Comparison of ENCODE assay signal across 16 cellular contexts in genomic region chr5:76673125-76673524, GRCh38. TPM values are rescaled to one million over a fixed set of nuclear protein-coding genes. Genes with fewer than 3 reads are reported as not detected.
DNase-seq lines count a peak whose midpoint lies in the region; ATAC-seq, FAIRE-seq and TF ChIP-seq lines count a peak whose summit lies in the region.
"Had no signal": no experiment of that assay in that cellular context is flagged by ENCODE, and none has a peak within 500 bp of the region (broad histone marks: within the 10 kb centered on the region; RNA-seq: fewer than 3 reads in every experiment).

No MANE protein-coding gene starts in this region.

- BruUV-seq in HepG2 (replicated peaks; lab: Mats Ljungman, UMichigan), result no TSS peak

- no peak for TF ChIP-seq EP300 in HepG2 (IDR thresholded peaks at IDR 0.05; ENCODE audit: low read depth in 2 of 2, low read length in 2 of 2)
- TF ChIP-seq EP300 in HepG2 (CRISPR knock-in tag; IDR thresholded peaks at IDR 0.05; ENCODE audit: borderline replicate concordance), result no peak
- TF ChIP-seq EP300 in transverse colon (IDR thresholded peaks at IDR 0.05; ENCODE audit: low read depth), result no peak

- CTCF ChIA-PET in HepG2 (lab: Yijun Ruan, JAX; ENCODE audit: low intra/inter-chr PET ratio, low total read pairs), result no interaction called here

- H3K4me3 ChIP-seq in HepG2 (replicated peaks in 1 of 3; ENCODE audit: insufficient read depth in 1 of 3, low read depth in 2 of 3, low read length in 3 of 3), result no peak overlapping the region
- H3K4me3 ChIP-seq in transverse colon, result no peak overlapping the region
- H3K4me3 ChIP-seq: BLaER1, GM23248, HAP-1 had no signal

- H4K20me1 ChIP-seq in HepG2 (ENCODE audit: insufficient read depth, low read length), result no peaks in the 10 kb centered on the region
- H4K20me1 ChIP-seq: BLaER1 had no signal

- peak; percentile 74 for ATAC-seq in HepG2
- ATAC-seq in SK-N-SH treated with all-trans-retinoic acid at 6 μM for 48 hours, result no peak

- POLR2A ChIA-PET in HepG2 (lab: Yijun Ruan, JAX), result no interaction called here

- H3K27ac ChIP-seq in HepG2 (ENCODE audit: extremely low read length, insufficient read depth, low read length) (peak overlapping the region; percentile 48), transverse colon (peak overlapping the region in 3 of 4 donors; percentile 23 to 50 (median 47))
- H3K27ac ChIP-seq: BLaER1, GM23248 had no signal

- H3K4me1 ChIP-seq in HepG2 (ENCODE audit: insufficient read depth, low read length), result peaks cover 24% of the 10 kb centered on the region
- peaks cover 0 to 3% (median 0%) of the 10 kb centered on the region in 4 donors for H3K4me1 ChIP-seq in transverse colon
- H3K4me1 ChIP-seq: BLaER1, HAP-1 had no signal

- no peak for TF ChIP-seq RAD21 in HepG2 (CRISPR knock-in tag; IDR thresholded peaks at IDR 0.05)

- peaks cover 7 to 49% of the 10 kb centered on the region in 2 experiments for H3K36me3 ChIP-seq in HepG2 (replicated peaks in 1 of 2; ENCODE audit: control insufficient read depth in 1 of 2, insufficient read depth in 2 of 2, low read length in 2 of 2)
- peaks cover 0 to 22% (median 9%) of the 10 kb centered on the region in 4 donors for H3K36me3 ChIP-seq in transverse colon
- H3K36me3 ChIP-seq: HAP-1 had no signal

- in situ Hi-C loops in HepG2 (cut with HindIII; ENCODE audit: extremely low pct_ligation_motif_present, low pct_unique_long_range_greater_than_20kb), result no loop called here
- in situ Hi-C loops in transverse colon (cut with MboI; ENCODE audit: low pct_ligation_motif_present in 1 of 4, low pct_unique_long_range_greater_than_20kb in 1 of 4, low sequenced_read_pairs in 3 of 4), result no loop called here

- DNase-seq in cerebellar cortex (ENCODE audit: low spot score) (peak; percentile 33), HepG2 (ENCODE audit: low spot score) (peak; percentile 59), transverse colon (no peak), T-helper 2 cell (no peak), NCI-H524 treated with DMSO at 0.1 percent for 48 hours (lab: John Stamatoyannopoulos, UW) (no peak)
- DNase-seq: 8988T; CD4-positive, alpha-beta memory T cell; DMS153; DMS79; GF-D8; GM23248 had no signal

- peak overlapping the region; percentile 16; the same call in 1 of the 2 replicates for H3K4me2 ChIP-seq in HepG2 (ENCODE audit: low read depth, low read length)
- H3K4me2 ChIP-seq: BLaER1 had no signal

- TF ChIP-seq POLR2A in HepG2 (IDR thresholded peaks at IDR 0.05; ENCODE audit: insufficient read depth in 1 of 2, low read depth in 2 of 2, low read length in 2 of 2), result no peak
- TF ChIP-seq POLR2A in transverse colon (IDR thresholded peaks at IDR 0.05), result no peak

- H3K27me3 ChIP-seq in HepG2 (ENCODE audit: control insufficient read depth in 1 of 2, insufficient read depth in 2 of 2, low read length in 2 of 2), result no peaks in the 10 kb centered on the region
- no peaks in the 10 kb centered on the region for H3K27me3 ChIP-seq in transverse colon
- H3K27me3 ChIP-seq: BLaER1 had no signal

- no peaks in the 10 kb centered on the region for H3K9me3 ChIP-seq in HepG2 (ENCODE audit: low read length)
- H3K9me3 ChIP-seq in transverse colon, result no peaks in the 10 kb centered on the region
- H3K9me3 ChIP-seq: BLaER1, HAP-1 had no signal

- no peak overlapping the region for H3K9ac ChIP-seq in HepG2 (ENCODE audit: insufficient read depth, low read depth, low read length)
- H3K9ac ChIP-seq: BLaER1, GM23248 had no signal

- intact Hi-C loops in HepG2 (cut with micrococcal nuclease; ENCODE audit: unreplicated experiment) (no loop called here), transverse colon (cut with DNase I; ENCODE audit: low total_unique reads) (no loop called here)

- FAIRE-seq in G401.6 (lab: Jason Lieb, UNC), result peak; percentile 96
- peak; percentile 44 for FAIRE-seq in HepG2 (lab: Jason Lieb, UNC)
- FAIRE-seq: GM19239 had no signal

- no peak for TF ChIP-seq CTCF in HepG2 (CRISPR knock-in tag; IDR thresholded peaks at IDR 0.05)
- TF ChIP-seq CTCF in transverse colon (IDR thresholded peaks at IDR 0.05), result no peak

- no peaks in the 10 kb centered on the region for H3K79me2 ChIP-seq in HepG2 (ENCODE audit: insufficient read depth, low read length)

- H2AFZ ChIP-seq in HepG2 (ENCODE audit: low read length), result no peak overlapping the region
- H2AFZ ChIP-seq: GM23248 had no signal

TF ChIP-seq in HepG2, 621 proteins besides CTCF, POLR2A, EP300 and RAD21 (continues in another document):
- TF ChIP-seq NFIB (CRISPR knock-in tag; IDR thresholded peaks at IDR 0.05; ENCODE audit: borderline replicate concordance) (no peak), NR2C2 (CRISPR knock-in tag; IDR thresholded peaks at IDR 0.05; ENCODE audit: borderline replicate concordance) (no peak)

TF ChIP-seq in SK-N-SH treated with all-trans-retinoic acid at 6 μM for 48 hours, 23 proteins besides CTCF, POLR2A, EP300 and RAD21 (continues in another document):
- TF ChIP-seq OSR1 (CRISPR knock-in tag; IDR thresholded peaks at IDR 0.05), result no peak
- TF ChIP-seq TOX (CRISPR knock-in tag; IDR thresholded peaks at IDR 0.05; ENCODE audit: borderline replicate concordance), result no peak
- no peak for TF ChIP-seq ZC3H10 (CRISPR knock-in tag; IDR thresholded peaks at IDR 0.05)
- TF ChIP-seq ARNTL (CRISPR knock-in tag; IDR thresholded peaks at IDR 0.05; ENCODE audit: borderline replicate concordance, low read depth), result no peak
- no peak for TF ChIP-seq POU6F1 (CRISPR knock-in tag; IDR thresholded peaks at IDR 0.05; ENCODE audit: borderline replicate concordance, low read depth)

RNA-seq across cellular contexts. Expression of gene F2R, which starts 42.8 kb away (rescaled TPM):
- total RNA-seq in HepG2 (2016; rRNA removed; fragmentation: Illumina TruSeq; extraction: Trizol) (4.6 and 8.3 TPM in 2 replicates), transverse colon (10 to 100 TPM in 1 of 4 donors, 1 to 10 TPM in 2, under 1 TPM in 1; 0.75 to 10.7 (median 6.8) TPM)
- total RNA-seq in HepG2 (2016; cell fraction: cytosol; rRNA removed; fragmentation: Illumina TruSeq; extraction: Trizol; ENCODE audit: low read depth), result 0.40 and 0.97 TPM in 2 replicates
- total RNA-seq in HepG2 (2016; cell fraction: insoluble cytoplasmic fraction; rRNA removed; fragmentation: Illumina TruSeq; extraction: Trizol), result 5.0 and 8.5 TPM in 2 replicates
- total RNA-seq in HepG2 (2016; cell fraction: membrane; rRNA removed; fragmentation: Illumina TruSeq; extraction: Trizol), result 3.6 and 3.7 TPM in 2 replicates
- 9.1 and 9.6 TPM in 2 replicates for total RNA-seq in HepG2 (2016; cell fraction: nucleus; rRNA removed; fragmentation: Illumina TruSeq; extraction: Trizol)
- 12.3 and 13.6 TPM in 2 replicates for polyA plus RNA-seq in HepG2 (2011; rRNA removed)
- 10.7 and 16.3 TPM in 2 replicates for polyA plus RNA-seq in HepG2 (2011; cell fraction: cytosol; rRNA removed)
- 2.4 and 3.8 TPM in 2 replicates for polyA plus RNA-seq in HepG2 (2011; cell fraction: nucleus; rRNA removed)
- polyA plus RNA-seq in HepG2 (2012), result 5.7 and 5.9 TPM in 2 replicates
- polyA plus RNA-seq in HepG2 (2016; cell fraction: cytosol; fragmentation: Illumina TruSeq; extraction: Trizol; ENCODE audit: low read depth), result 0.66 and 0.90 TPM in 2 replicates
- polyA plus RNA-seq in HepG2 (2016; cell fraction: insoluble cytoplasmic fraction; fragmentation: Illumina TruSeq; extraction: Trizol; ENCODE audit: low read depth), result 5.5 and 5.8 TPM in 2 replicates
- polyA plus RNA-seq in HepG2 (2016; cell fraction: membrane; fragmentation: Illumina TruSeq; extraction: Trizol; ENCODE audit: low read depth), result 1.6 and 2.1 TPM in 2 replicates
- polyA plus RNA-seq in HepG2 (2016; cell fraction: nucleus; fragmentation: Illumina TruSeq; extraction: Trizol; ENCODE audit: insufficient read depth, low read depth), result 10.9 and 12.9 TPM in 2 replicates
- polyA minus RNA-seq in HepG2 (2011; rRNA and poly(A)+ RNA removed; ENCODE audit: low replicate concordance), result 1.3 and 28.5 TPM in 2 replicates
- 8.1 and 10.8 TPM in 2 replicates for polyA minus RNA-seq in HepG2 (2011; cell fraction: cytosol; rRNA and poly(A)+ RNA removed)
- polyA minus RNA-seq in HepG2 (2011; cell fraction: nucleus; rRNA and poly(A)+ RNA removed), result 4.8 and 6.0 TPM in 2 replicates

RNA-seq across cellular contexts. Expression of gene F2RL2, which starts 49.9 kb away (rescaled TPM):
- not detected in 2 replicates for total RNA-seq in HepG2 (2016; rRNA removed; fragmentation: Illumina TruSeq; extraction: Trizol)
- not detected in 2 replicates for total RNA-seq in HepG2 (2016; cell fraction: cytosol; rRNA removed; fragmentation: Illumina TruSeq; extraction: Trizol; ENCODE audit: low read depth)
- total RNA-seq in HepG2 (2016; cell fraction: insoluble cytoplasmic fraction; rRNA removed; fragmentation: Illumina TruSeq; extraction: Trizol), result not detected in 2 replicates
- not detected in 2 replicates for total RNA-seq in HepG2 (2016; cell fraction: membrane; rRNA removed; fragmentation: Illumina TruSeq; extraction: Trizol)
- not detected in 2 replicates for total RNA-seq in HepG2 (2016; cell fraction: nucleus; rRNA removed; fragmentation: Illumina TruSeq; extraction: Trizol)
- polyA plus RNA-seq in HepG2 (2011; rRNA removed), result not detected in 2 replicates
- not detected in 2 replicates for polyA plus RNA-seq in HepG2 (2011; cell fraction: cytosol; rRNA removed)
- not detected in 2 replicates for polyA plus RNA-seq in HepG2 (2011; cell fraction: nucleus; rRNA removed)
- polyA plus RNA-seq in HepG2 (2012), result 0.05 and 0.09 TPM in 2 replicates
- not detected in 2 replicates for polyA plus RNA-seq in HepG2 (2016; cell fraction: cytosol; fragmentation: Illumina TruSeq; extraction: Trizol; ENCODE audit: low read depth)
- polyA plus RNA-seq in HepG2 (2016; cell fraction: insoluble cytoplasmic fraction; fragmentation: Illumina TruSeq; extraction: Trizol; ENCODE audit: low read depth), result not detected in 2 replicates
- not detected in 2 replicates for polyA plus RNA-seq in HepG2 (2016; cell fraction: membrane; fragmentation: Illumina TruSeq; extraction: Trizol; ENCODE audit: low read depth)
- polyA plus RNA-seq in HepG2 (2016; cell fraction: nucleus; fragmentation: Illumina TruSeq; extraction: Trizol; ENCODE audit: insufficient read depth, low read depth), result not detected in 2 replicates
- 0.58 TPM in 1 of 2 replicates, not detected in the other for polyA minus RNA-seq in HepG2 (2011; rRNA and poly(A)+ RNA removed; ENCODE audit: low replicate concordance)
- polyA minus RNA-seq in HepG2 (2011; cell fraction: cytosol; rRNA and poly(A)+ RNA removed), result not detected in 2 replicates
- polyA minus RNA-seq in HepG2 (2011; cell fraction: nucleus; rRNA and poly(A)+ RNA removed), result not detected in 2 replicates
- under 1 TPM in 2 of 4 donors, not detected in 2; 0.32 to 0.96 TPM for total RNA-seq in transverse colon
- total RNA-seq: CD4-positive, alpha-beta memory T cell; GM23248 had no signal
- polyA plus RNA-seq: GM23248 had no signal

Comparison
In these comparisons a context has a peak if more than half of its experiments do, and no peak if none do; other contexts are left out.
1. DNase-seq: peak in cerebellar cortex (single experiment) and HepG2 (single experiment); none in transverse colon (single experiment), T-helper 2 cell (0 of 5) and NCI-H524 treated with DMSO at 0.1 percent for 48 hours (single experiment).